15 cellular contexts compared by ENCODE assay signal in the genomic region with DNA sequence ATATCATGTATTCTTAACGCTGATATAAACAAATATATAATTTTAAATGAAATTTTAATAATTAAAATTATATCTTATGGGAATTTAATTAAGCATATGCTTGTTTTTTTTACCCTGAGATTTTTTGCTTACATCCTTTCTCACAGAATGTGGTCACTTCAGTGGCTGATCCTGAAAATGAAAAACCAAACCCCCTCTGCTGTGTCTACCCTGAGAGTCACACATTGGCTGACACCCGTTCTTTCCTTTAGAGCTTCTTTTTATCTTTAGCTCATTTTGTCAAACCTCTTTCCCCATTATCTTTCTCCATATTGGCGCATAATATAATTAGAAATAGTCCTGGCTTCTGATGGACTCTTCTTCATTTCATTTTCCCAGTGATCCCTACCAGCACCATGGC. TPM values are rescaled to one million over a fixed set of nuclear protein-coding genes. Genes with fewer than 3 reads are reported as not detected.
A peak's percentile ranks its signal among the peaks of the same experiment; 100 is the strongest.
DNase-seq lines count a peak whose midpoint lies in the region; ATAC-seq, FAIRE-seq and TF ChIP-seq lines count a peak whose summit lies in the region.
"Had no signal": no experiment of that assay in that cellular context is flagged by ENCODE, and none has a peak within 500 bp of the region (broad histone marks: within the 10 kb centered on the region; RNA-seq: fewer than 3 reads in every experiment).

No MANE protein-coding gene starts in this region.

- peaks cover 16% of the 10 kb centered on the region for H3K4me1 ChIP-seq in vagina

- CTCF ChIA-PET in activated naive CD4-positive, alpha-beta T cell treated with anti-CD3 and anti-CD28 coated beads, Interleukin-2, amount 10 ng/mL, durations not matched to agents 7 days and 5 days (lab: Charles Lee) = interaction anchor here (1.0 kb wide), 1 partner anchor 219 kb away, joined by 3 read pairs; no protein-coding TSS in a partner anchor

- H3K27ac Mint-ChIP-seq in activated naive CD4-positive, alpha-beta T cell treated with anti-CD3 and anti-CD28 coated beads, Interleukin-2, amount 10 ng/mL, durations not matched to agents 7 days and 5 days = peak overlapping the region; percentile 75
- peak overlapping the region; percentile 65 for H3K27ac Mint-ChIP-seq in activated naive CD8-positive, alpha-beta T cell treated with anti-CD3 and anti-CD28 coated beads for 36 hours
- H3K27ac Mint-ChIP-seq: WTC11 had no signal

- H3K36me3 ChIP-seq in vagina = no peaks in the 10 kb centered on the region
- H3K36me3 ChIP-seq: upper lobe of left lung had no signal

- no peak for DNase-seq in activated naive CD4-positive, alpha-beta T cell treated with anti-CD3 and anti-CD28 coated beads, Interleukin-2, amount 10 ng/mL, durations not matched to agents 7 days and 5 days
- no peak for DNase-seq in activated naive CD4-positive, alpha-beta T cell (lab: John Stamatoyannopoulos, UW)
- no peak for DNase-seq in activated naive CD8-positive, alpha-beta T cell treated with anti-CD3 and anti-CD28 coated beads for 36 hours
- no peak for DNase-seq in vagina (ENCODE audit: extremely low spot score in 2 of 2)
- no peak for DNase-seq in DMS79 treated with DMSO at 0.1 percent for 48 hours (lab: John Stamatoyannopoulos, UW)
- DNase-seq in iPS-NIHi7 (ENCODE audit: extremely low spot score) = no peak
- no peak for DNase-seq in HTR-8/SVneo (ENCODE audit: insufficient read length, low spot score)
- DNase-seq: activated effector memory CD4-positive, alpha-beta T cell treated with Interleukin-2 at 50 U/mL for 16 hours; caudate nucleus; DMS153; mesendoderm; SK-N-SH; upper lobe of left lung had no signal

- no peak overlapping the region for H3K4me3 Mint-ChIP-seq in activated naive CD4-positive, alpha-beta T cell treated with anti-CD3 and anti-CD28 coated beads, Interleukin-2, amount 10 ng/mL, durations not matched to agents 7 days and 5 days
- no peak overlapping the region for H3K4me3 Mint-ChIP-seq in activated naive CD8-positive, alpha-beta T cell treated with anti-CD3 and anti-CD28 coated beads for 36 hours
- H3K4me3 Mint-ChIP-seq: WTC11 had no signal

- no peaks in the 10 kb centered on the region for H3K27me3 Mint-ChIP-seq in activated naive CD4-positive, alpha-beta T cell treated with anti-CD3 and anti-CD28 coated beads, Interleukin-2, amount 10 ng/mL, durations not matched to agents 7 days and 5 days
- no peaks in the 10 kb centered on the region for H3K27me3 Mint-ChIP-seq in activated naive CD8-positive, alpha-beta T cell treated with anti-CD3 and anti-CD28 coated beads for 36 hours

- intact Hi-C loops in vagina (cut with DNase I) = loop anchor here (10.0 kb wide), 1 partner anchor 224 kb away; no protein-coding TSS in a partner anchor

- FAIRE-seq in HTR-8/SVneo (lab: Jason Lieb, UNC) = no peak

- H3K27me3 ChIP-seq in vagina = no peaks in the 10 kb centered on the region
- H3K27me3 ChIP-seq: upper lobe of left lung had no signal

- peak overlapping the region; percentile 88 for H3K27ac ChIP-seq in vagina

- no peaks in the 10 kb centered on the region for H3K9me3 Mint-ChIP-seq in activated naive CD4-positive, alpha-beta T cell treated with anti-CD3 and anti-CD28 coated beads, Interleukin-2, amount 10 ng/mL, durations not matched to agents 7 days and 5 days
- no peaks in the 10 kb centered on the region for H3K9me3 Mint-ChIP-seq in activated naive CD8-positive, alpha-beta T cell treated with anti-CD3 and anti-CD28 coated beads for 36 hours
- H3K9me3 Mint-ChIP-seq: WTC11 had no signal

- peak; percentile 65 for ATAC-seq in HG02885 (IDR thresholded peaks at IDR 0.05; ENCODE audit: poor library complexity, unreplicated experiment)
- ATAC-seq: WTC11 had no signal

- H3K36me3 Mint-ChIP-seq in activated naive CD4-positive, alpha-beta T cell treated with anti-CD3 and anti-CD28 coated beads, Interleukin-2, amount 10 ng/mL, durations not matched to agents 7 days and 5 days = peaks cover 42% of the 10 kb centered on the region
- peaks cover 10% of the 10 kb centered on the region for H3K36me3 Mint-ChIP-seq in activated naive CD8-positive, alpha-beta T cell treated with anti-CD3 and anti-CD28 coated beads for 36 hours

- peaks cover 34% of the 10 kb centered on the region for H3K4me1 Mint-ChIP-seq in activated naive CD4-positive, alpha-beta T cell treated with anti-CD3 and anti-CD28 coated beads, Interleukin-2, amount 10 ng/mL, durations not matched to agents 7 days and 5 days
- peaks cover 28% of the 10 kb centered on the region for H3K4me1 Mint-ChIP-seq in activated naive CD8-positive, alpha-beta T cell treated with anti-CD3 and anti-CD28 coated beads for 36 hours
- H3K4me1 Mint-ChIP-seq: WTC11 had no signal

- H3K4me3 ChIP-seq in vagina = no peak overlapping the region
- H3K4me3 ChIP-seq: upper lobe of left lung had no signal

- no peak for TF ChIP-seq POLR2A in vagina (IDR thresholded peaks at IDR 0.05)

- H3K9me3 ChIP-seq in vagina = no peaks in the 10 kb centered on the region
- H3K9me3 ChIP-seq: SK-N-SH, upper lobe of left lung had no signal

- TF ChIP-seq CTCF in vagina (IDR thresholded peaks at IDR 0.05) = no peak

RNA-seq across cellular contexts. Expression of a gene that starts 10.8 kb away (rescaled TPM):
- 100 to 1,000 TPM; 345 to 385 TPM for total RNA-seq in activated naive CD8-positive, alpha-beta T cell treated with anti-CD3 and anti-CD28 coated beads for 36 hours
- 60.9 TPM for total RNA-seq in vagina

RNA-seq across cellular contexts. Expression of a gene that starts 34.2 kb away (rescaled TPM):
- 10 to 100 TPM; 42.1 to 44.0 TPM for total RNA-seq in activated naive CD8-positive, alpha-beta T cell treated with anti-CD3 and anti-CD28 coated beads for 36 hours
- 14.7 TPM for total RNA-seq in vagina
